Comparison of ENCODE assay signal across 1 cellular context in the genomic region with DNA sequence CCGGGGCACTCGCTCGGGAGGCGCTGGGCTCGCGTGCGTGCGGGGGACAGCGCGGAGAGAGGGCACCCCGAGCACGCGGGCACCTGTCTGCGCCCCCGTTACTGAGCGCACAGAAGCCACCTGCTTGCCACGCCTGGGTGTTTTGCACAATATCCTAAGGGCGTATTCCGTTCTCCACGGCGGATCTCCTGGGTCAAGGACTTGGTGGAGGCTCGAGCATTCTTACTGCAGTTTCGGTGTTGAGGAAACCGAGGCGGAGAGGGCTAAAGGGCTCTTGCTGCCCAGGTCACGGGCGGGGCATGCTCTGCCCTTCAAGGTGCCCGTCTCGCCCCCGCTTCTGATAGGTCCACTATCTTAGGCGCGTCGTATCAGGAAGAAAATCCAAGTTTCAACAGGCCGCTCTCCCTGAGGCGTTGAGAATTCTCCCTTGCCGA.
A peak's percentile ranks its signal among the peaks of the same experiment; 100 is the strongest.
TF ChIP-seq lines count a peak whose summit lies in the region.

No MANE protein-coding gene starts in this region.

TF ChIP-seq in HepG2, 621 proteins besides CTCF, POLR2A, EP300 and RAD21 (continues in another document):
- TF ChIP-seq SALL2 (CRISPR knock-in tag; IDR thresholded peaks at IDR 0.05), result no peak
- no peak for TF ChIP-seq MAZ (IDR thresholded peaks at IDR 0.05; ENCODE audit: borderline replicate concordance, low read depth, low read length)
- no peak for TF ChIP-seq MAZ (CRISPR knock-in tag; IDR thresholded peaks at IDR 0.05; ENCODE audit: low read depth)
- no peak for TF ChIP-seq FLYWCH1 (CRISPR knock-in tag; IDR thresholded peaks at IDR 0.05)
- TF ChIP-seq ZNF766 (CRISPR knock-in tag; IDR thresholded peaks at IDR 0.05; ENCODE audit: borderline replicate concordance), result no peak
- no peak for TF ChIP-seq ZFP41 (CRISPR knock-in tag; IDR thresholded peaks at IDR 0.05; ENCODE audit: borderline replicate concordance)
- TF ChIP-seq ZNF432 (CRISPR knock-in tag; IDR thresholded peaks at IDR 0.05; ENCODE audit: borderline replicate concordance), result no peak
- no peak for TF ChIP-seq JARID2 (CRISPR knock-in tag; IDR thresholded peaks at IDR 0.05; ENCODE audit: insufficient replicate concordance)
- no peak for TF ChIP-seq GZF1 (CRISPR knock-in tag; IDR thresholded peaks at IDR 0.05)
- no peak for TF ChIP-seq SIX1 (CRISPR knock-in tag; IDR thresholded peaks at IDR 0.05; ENCODE audit: borderline replicate concordance)
- peak; percentile 40; the same call in 1 of the 2 replicates for TF ChIP-seq HOXA9 (CRISPR knock-in tag; IDR thresholded peaks at IDR 0.05; ENCODE audit: borderline replicate concordance)
- TF ChIP-seq CHD4 (IDR thresholded peaks at IDR 0.05; ENCODE audit: borderline replicate concordance, low read length), result no peak
- TF ChIP-seq, protein P1, sequence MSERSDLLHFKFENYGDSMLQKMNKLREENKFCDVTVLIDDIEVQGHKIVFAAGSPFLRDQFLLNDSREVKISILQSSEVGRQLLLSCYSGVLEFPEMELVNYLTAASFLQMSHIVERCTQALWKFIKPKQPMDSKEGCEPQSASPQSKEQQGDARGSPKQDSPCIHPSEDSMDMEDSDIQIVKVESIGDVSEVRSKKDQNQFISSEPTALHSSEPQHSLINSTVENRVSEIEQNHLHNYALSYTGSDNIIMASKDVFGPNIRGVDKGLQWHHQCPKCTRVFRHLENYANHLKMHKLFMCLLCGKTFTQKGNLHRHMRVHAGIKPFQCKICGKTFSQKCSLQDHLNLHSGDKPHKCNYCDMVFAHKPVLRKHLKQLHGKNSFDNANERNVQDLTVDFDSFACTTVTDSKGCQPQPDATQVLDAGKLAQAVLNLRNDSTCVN (CRISPR knock-in tag; IDR thresholded peaks at IDR 0.05; ENCODE audit: borderline replicate concordance), result no peak
- TF ChIP-seq ZBTB1 (CRISPR knock-in tag; IDR thresholded peaks at IDR 0.05; ENCODE audit: borderline replicate concordance), result no peak
- TF ChIP-seq ZNF224 (CRISPR knock-in tag; IDR thresholded peaks at IDR 0.05), result no peak
- TF ChIP-seq, protein P2, sequence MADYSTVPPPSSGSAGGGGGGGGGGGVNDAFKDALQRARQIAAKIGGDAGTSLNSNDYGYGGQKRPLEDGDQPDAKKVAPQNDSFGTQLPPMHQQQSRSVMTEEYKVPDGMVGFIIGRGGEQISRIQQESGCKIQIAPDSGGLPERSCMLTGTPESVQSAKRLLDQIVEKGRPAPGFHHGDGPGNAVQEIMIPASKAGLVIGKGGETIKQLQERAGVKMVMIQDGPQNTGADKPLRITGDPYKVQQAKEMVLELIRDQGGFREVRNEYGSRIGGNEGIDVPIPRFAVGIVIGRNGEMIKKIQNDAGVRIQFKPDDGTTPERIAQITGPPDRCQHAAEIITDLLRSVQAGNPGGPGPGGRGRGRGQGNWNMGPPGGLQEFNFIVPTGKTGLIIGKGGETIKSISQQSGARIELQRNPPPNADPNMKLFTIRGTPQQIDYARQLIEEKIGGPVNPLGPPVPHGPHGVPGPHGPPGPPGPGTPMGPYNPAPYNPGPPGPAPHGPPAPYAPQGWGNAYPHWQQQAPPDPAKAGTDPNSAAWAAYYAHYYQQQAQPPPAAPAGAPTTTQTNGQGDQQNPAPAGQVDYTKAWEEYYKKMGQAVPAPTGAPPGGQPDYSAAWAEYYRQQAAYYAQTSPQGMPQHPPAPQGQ (CRISPR knock-in tag; IDR thresholded peaks at IDR 0.05; ENCODE audit: borderline replicate concordance), result no peak
- TF ChIP-seq PLRG1 (conservative IDR thresholded peaks at IDR 0.05), result no peak
- no peak for TF ChIP-seq SMYD3 (CRISPR knock-in tag; IDR thresholded peaks at IDR 0.05)
- TF ChIP-seq ZNF101 (CRISPR knock-in tag; IDR thresholded peaks at IDR 0.05; ENCODE audit: borderline replicate concordance, low read depth), result no peak
- no peak for TF ChIP-seq NR3C1 (CRISPR knock-in tag; IDR thresholded peaks at IDR 0.05)
- TF ChIP-seq ZNF83 (CRISPR knock-in tag; IDR thresholded peaks at IDR 0.05; ENCODE audit: borderline replicate concordance), result no peak
- TF ChIP-seq TOE1 (CRISPR knock-in tag; IDR thresholded peaks at IDR 0.05), result no peak
- TF ChIP-seq ATM (IDR thresholded peaks at IDR 0.05; ENCODE audit: borderline replicate concordance), result no peak
- TF ChIP-seq, protein P3, sequence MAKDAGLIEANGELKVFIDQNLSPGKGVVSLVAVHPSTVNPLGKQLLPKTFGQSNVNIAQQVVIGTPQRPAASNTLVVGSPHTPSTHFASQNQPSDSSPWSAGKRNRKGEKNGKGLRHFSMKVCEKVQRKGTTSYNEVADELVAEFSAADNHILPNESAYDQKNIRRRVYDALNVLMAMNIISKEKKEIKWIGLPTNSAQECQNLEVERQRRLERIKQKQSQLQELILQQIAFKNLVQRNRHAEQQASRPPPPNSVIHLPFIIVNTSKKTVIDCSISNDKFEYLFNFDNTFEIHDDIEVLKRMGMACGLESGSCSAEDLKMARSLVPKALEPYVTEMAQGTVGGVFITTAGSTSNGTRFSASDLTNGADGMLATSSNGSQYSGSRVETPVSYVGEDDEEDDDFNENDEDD (CRISPR knock-in tag; IDR thresholded peaks at IDR 0.05; ENCODE audit: borderline replicate concordance), result no peak
- no peak for TF ChIP-seq PRMT3 (CRISPR knock-in tag; IDR thresholded peaks at IDR 0.05; ENCODE audit: borderline replicate concordance, low read depth)
- TF ChIP-seq KDM5A (IDR thresholded peaks at IDR 0.05; ENCODE audit: borderline replicate concordance, low read length), result no peak
- TF ChIP-seq SMARCE1 (IDR thresholded peaks at IDR 0.05; ENCODE audit: borderline replicate concordance), result no peak
- TF ChIP-seq ZBTB3 (CRISPR knock-in tag; IDR thresholded peaks at IDR 0.05; ENCODE audit: borderline replicate concordance, low read depth), result 0 out of 2 replicates have a peak, but pooled peaks have one; percentile 49
- TF ChIP-seq, protein P4, sequence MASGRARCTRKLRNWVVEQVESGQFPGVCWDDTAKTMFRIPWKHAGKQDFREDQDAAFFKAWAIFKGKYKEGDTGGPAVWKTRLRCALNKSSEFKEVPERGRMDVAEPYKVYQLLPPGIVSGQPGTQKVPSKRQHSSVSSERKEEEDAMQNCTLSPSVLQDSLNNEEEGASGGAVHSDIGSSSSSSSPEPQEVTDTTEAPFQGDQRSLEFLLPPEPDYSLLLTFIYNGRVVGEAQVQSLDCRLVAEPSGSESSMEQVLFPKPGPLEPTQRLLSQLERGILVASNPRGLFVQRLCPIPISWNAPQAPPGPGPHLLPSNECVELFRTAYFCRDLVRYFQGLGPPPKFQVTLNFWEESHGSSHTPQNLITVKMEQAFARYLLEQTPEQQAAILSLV (CRISPR knock-in tag; IDR thresholded peaks at IDR 0.05; ENCODE audit: borderline replicate concordance), result no peak
- TF ChIP-seq ZNF350 (CRISPR knock-in tag; IDR thresholded peaks at IDR 0.05; ENCODE audit: borderline replicate concordance, low read depth), result 0 out of 2 replicates have a peak, but pooled peaks have one; percentile 44
- TF ChIP-seq, protein P5, sequence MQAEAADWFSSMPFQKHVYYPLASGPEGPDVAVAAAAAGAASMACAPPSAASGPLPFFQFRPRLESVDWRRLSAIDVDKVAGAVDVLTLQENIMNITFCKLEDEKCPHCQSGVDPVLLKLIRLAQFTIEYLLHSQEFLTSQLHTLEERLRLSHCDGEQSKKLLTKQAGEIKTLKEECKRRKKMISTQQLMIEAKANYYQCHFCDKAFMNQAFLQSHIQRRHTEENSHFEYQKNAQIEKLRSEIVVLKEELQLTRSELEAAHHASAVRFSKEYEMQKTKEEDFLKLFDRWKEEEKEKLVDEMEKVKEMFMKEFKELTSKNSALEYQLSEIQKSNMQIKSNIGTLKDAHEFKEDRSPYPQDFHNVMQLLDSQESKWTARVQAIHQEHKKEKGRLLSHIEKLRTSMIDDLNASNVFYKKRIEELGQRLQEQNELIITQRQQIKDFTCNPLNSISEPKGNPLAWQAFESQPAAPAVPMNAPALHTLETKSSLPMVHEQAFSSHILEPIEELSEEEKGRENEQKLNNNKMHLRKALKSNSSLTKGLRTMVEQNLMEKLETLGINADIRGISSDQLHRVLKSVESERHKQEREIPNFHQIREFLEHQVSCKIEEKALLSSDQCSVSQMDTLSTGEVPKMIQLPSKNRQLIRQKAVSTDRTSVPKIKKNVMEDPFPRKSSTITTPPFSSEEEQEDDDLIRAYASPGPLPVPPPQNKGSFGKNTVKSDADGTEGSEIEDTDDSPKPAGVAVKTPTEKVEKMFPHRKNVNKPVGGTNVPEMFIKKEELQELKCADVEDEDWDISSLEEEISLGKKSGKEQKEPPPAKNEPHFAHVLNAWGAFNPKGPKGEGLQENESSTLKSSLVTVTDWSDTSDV (CRISPR knock-in tag; IDR thresholded peaks at IDR 0.05), result no peak; the same call in 1 of the 2 replicates
- TF ChIP-seq TBX3 (IDR thresholded peaks at IDR 0.05; ENCODE audit: borderline replicate concordance), result no peak
- TF ChIP-seq ZNF335 (CRISPR knock-in tag; IDR thresholded peaks at IDR 0.05), result no peak
- TF ChIP-seq MTF1 (CRISPR knock-in tag; IDR thresholded peaks at IDR 0.05), result no peak
- TF ChIP-seq MZF1 (CRISPR knock-in tag; IDR thresholded peaks at IDR 0.05; ENCODE audit: borderline replicate concordance), result no peak
- no peak for TF ChIP-seq ZNF460 (CRISPR knock-in tag; IDR thresholded peaks at IDR 0.05; ENCODE audit: borderline replicate concordance)
- no peak for TF ChIP-seq SUZ12 (IDR thresholded peaks at IDR 0.05; ENCODE audit: low read depth, low read length)
- TF ChIP-seq, protein P6, sequence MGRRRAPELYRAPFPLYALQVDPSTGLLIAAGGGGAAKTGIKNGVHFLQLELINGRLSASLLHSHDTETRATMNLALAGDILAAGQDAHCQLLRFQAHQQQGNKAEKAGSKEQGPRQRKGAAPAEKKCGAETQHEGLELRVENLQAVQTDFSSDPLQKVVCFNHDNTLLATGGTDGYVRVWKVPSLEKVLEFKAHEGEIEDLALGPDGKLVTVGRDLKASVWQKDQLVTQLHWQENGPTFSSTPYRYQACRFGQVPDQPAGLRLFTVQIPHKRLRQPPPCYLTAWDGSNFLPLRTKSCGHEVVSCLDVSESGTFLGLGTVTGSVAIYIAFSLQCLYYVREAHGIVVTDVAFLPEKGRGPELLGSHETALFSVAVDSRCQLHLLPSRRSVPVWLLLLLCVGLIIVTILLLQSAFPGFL (CRISPR knock-in tag; IDR thresholded peaks at IDR 0.05), result no peak
- TF ChIP-seq CREB1 (IDR thresholded peaks at IDR 0.05), result no peak
- no peak for TF ChIP-seq CREB1 (CRISPR knock-in tag; IDR thresholded peaks at IDR 0.05)
- TF ChIP-seq, protein P7, sequence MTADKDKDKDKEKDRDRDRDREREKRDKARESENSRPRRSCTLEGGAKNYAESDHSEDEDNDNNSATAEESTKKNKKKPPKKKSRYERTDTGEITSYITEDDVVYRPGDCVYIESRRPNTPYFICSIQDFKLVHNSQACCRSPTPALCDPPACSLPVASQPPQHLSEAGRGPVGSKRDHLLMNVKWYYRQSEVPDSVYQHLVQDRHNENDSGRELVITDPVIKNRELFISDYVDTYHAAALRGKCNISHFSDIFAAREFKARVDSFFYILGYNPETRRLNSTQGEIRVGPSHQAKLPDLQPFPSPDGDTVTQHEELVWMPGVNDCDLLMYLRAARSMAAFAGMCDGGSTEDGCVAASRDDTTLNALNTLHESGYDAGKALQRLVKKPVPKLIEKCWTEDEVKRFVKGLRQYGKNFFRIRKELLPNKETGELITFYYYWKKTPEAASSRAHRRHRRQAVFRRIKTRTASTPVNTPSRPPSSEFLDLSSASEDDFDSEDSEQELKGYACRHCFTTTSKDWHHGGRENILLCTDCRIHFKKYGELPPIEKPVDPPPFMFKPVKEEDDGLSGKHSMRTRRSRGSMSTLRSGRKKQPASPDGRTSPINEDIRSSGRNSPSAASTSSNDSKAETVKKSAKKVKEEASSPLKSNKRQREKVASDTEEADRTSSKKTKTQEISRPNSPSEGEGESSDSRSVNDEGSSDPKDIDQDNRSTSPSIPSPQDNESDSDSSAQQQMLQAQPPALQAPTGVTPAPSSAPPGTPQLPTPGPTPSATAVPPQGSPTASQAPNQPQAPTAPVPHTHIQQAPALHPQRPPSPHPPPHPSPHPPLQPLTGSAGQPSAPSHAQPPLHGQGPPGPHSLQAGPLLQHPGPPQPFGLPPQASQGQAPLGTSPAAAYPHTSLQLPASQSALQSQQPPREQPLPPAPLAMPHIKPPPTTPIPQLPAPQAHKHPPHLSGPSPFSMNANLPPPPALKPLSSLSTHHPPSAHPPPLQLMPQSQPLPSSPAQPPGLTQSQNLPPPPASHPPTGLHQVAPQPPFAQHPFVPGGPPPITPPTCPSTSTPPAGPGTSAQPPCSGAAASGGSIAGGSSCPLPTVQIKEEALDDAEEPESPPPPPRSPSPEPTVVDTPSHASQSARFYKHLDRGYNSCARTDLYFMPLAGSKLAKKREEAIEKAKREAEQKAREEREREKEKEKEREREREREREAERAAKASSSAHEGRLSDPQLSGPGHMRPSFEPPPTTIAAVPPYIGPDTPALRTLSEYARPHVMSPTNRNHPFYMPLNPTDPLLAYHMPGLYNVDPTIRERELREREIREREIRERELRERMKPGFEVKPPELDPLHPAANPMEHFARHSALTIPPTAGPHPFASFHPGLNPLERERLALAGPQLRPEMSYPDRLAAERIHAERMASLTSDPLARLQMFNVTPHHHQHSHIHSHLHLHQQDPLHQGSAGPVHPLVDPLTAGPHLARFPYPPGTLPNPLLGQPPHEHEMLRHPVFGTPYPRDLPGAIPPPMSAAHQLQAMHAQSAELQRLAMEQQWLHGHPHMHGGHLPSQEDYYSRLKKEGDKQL (CRISPR knock-in tag; IDR thresholded peaks at IDR 0.05; ENCODE audit: low read depth), result no peak
- TF ChIP-seq EHMT2 (IDR thresholded peaks at IDR 0.05; ENCODE audit: borderline replicate concordance, low read depth, low read length), result no peak
- no peak for TF ChIP-seq SRF (IDR thresholded peaks at IDR 0.05; ENCODE audit: low read depth, low read length)
- no peak for TF ChIP-seq ZNF792 (CRISPR knock-in tag; IDR thresholded peaks at IDR 0.05)
- no peak for TF ChIP-seq SNAI1 (CRISPR knock-in tag; IDR thresholded peaks at IDR 0.05; ENCODE audit: borderline replicate concordance)
- no peak for TF ChIP-seq CC2D1A (CRISPR knock-in tag; IDR thresholded peaks at IDR 0.05)
- TF ChIP-seq MAFF (IDR thresholded peaks at IDR 0.05; ENCODE audit: low read depth, low read length), result no peak
- no peak for TF ChIP-seq PHF8 (CRISPR knock-in tag; IDR thresholded peaks at IDR 0.05)
- TF ChIP-seq SRSF1 (optimal IDR thresholded peaks at IDR 0.05; ENCODE audit: low read depth, low read length), result no peak
- TF ChIP-seq, protein P8, sequence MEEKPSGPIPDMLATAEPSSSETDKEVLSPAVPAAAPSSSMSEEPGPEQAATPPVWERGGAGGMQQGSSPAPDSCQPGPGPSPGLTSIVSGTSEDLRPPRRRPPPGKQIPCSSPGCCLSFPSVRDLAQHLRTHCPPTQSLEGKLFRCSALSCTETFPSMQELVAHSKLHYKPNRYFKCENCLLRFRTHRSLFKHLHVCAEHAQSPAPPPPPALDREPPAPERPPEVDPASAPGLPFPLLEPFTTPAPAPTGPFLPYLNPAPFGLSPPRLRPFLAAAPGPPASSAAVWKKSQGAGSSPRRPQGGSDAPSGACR (CRISPR knock-in tag; IDR thresholded peaks at IDR 0.05), result 0 out of 2 replicates have a peak, but pooled peaks have one; percentile 11
- TF ChIP-seq ZNF263 (CRISPR knock-in tag; IDR thresholded peaks at IDR 0.05), result no peak
- TF ChIP-seq, protein P9, sequence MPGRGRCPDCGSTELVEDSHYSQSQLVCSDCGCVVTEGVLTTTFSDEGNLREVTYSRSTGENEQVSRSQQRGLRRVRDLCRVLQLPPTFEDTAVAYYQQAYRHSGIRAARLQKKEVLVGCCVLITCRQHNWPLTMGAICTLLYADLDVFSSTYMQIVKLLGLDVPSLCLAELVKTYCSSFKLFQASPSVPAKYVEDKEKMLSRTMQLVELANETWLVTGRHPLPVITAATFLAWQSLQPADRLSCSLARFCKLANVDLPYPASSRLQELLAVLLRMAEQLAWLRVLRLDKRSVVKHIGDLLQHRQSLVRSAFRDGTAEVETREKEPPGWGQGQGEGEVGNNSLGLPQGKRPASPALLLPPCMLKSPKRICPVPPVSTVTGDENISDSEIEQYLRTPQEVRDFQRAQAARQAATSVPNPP (CRISPR knock-in tag; IDR thresholded peaks at IDR 0.05), result no peak
- TF ChIP-seq ZNF709 (CRISPR knock-in tag; IDR thresholded peaks at IDR 0.05), result 0 out of 2 replicates have a peak, but pooled peaks have one; percentile 10
